8 cellular contexts compared by ENCODE assay signal in the genomic region with DNA sequence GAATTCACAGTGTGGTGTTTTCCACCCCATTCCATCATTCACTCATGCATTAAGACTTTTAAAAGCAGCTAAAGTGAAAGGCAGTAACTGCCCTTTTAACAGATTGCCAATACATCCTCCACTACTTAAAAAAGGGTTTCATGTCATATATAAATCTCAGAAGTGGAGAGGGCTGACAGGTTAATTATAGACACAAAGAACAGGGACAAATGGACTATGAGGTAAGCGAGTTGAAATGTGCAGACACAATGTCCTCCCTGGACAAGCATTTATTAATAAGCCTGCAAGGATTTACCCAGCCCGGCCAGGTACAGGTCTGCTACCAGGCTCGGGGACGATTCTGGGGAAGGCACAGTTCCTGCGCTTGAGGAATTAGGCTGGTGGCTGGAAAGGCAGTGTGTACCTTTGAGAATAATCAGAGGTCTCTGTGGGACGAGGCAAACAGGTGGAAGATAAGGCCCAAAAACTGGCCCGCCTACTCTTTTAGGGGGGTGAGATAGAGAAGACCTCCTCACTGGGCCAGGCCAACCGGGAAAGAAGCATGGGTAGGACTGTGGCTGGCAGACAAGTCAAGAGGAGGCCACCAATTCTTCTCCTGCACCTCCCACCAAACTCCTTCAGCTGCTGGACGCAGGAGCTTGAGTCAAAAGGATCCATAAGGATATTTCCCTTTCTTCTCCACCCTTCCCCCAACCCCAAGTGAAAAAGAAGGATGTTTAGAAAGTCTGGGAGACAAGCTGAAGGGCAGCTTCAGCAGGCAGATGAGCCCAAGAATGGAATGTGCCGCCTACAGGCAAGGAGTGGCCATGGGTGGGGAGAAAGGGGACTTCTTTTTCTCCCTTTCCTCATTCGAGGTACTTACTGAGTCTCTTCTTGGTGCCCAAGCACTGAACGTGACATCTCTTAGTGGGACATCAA. TPM values are rescaled to one million over a fixed set of nuclear protein-coding genes. Genes with fewer than 3 reads are reported as not detected.
DNase-seq lines count a peak whose midpoint lies in the region; ATAC-seq and TF ChIP-seq lines count a peak whose summit lies in the region.

No MANE protein-coding gene starts in this region.

- no peak overlapping the region for H3T11ph ChIP-seq in H9 (ENCODE audit: low read length)

- H2AFZ ChIP-seq in H9 (ENCODE audit: low read length) = no peak overlapping the region

- peak; percentile 7; the same call in 1 of the 3 replicates for ATAC-seq in SK-N-SH treated with all-trans-retinoic acid at 6 μM for 48 hours
- peak; percentile 39 for ATAC-seq in foreskin keratinocyte
- ATAC-seq in GM21360 (IDR thresholded peaks at IDR 0.05; ENCODE audit: unreplicated experiment) = no peak

- H3K27ac Mint-ChIP-seq in H9 (no peak overlapping the region; a peak in 2 of 7 replicates), progenitor cell of endocrine pancreas (peak overlapping the region; percentile 96)

- H4K5ac ChIP-seq in H9 (ENCODE audit: insufficient read length, low read depth, low read length) = no peak overlapping the region

- H3K36me3 Mint-ChIP-seq in H9 (ENCODE audit: insufficient read depth in 1 of 3, low read depth in 3 of 3) = peaks cover 0 to 9% (median 3%) of the 10 kb centered on the region in 3 experiments; a peak in 4 of 7 replicates
- no peaks in the 10 kb centered on the region for H3K36me3 Mint-ChIP-seq in progenitor cell of endocrine pancreas (ENCODE audit: insufficient read depth)

- H4K91ac ChIP-seq in H9 (ENCODE audit: insufficient read length, low read depth, low read length) = no peak overlapping the region

- peak overlapping the region; percentile 88 to 93 for H3K4me3 Mint-ChIP-seq in H9
- peak overlapping the region; percentile 94 for H3K4me3 Mint-ChIP-seq in progenitor cell of endocrine pancreas (ENCODE audit: low read depth)

- peaks cover 39 to 42% of the 10 kb centered on the region in 2 experiments for H3K4me1 Mint-ChIP-seq in H9
- peaks cover 26% of the 10 kb centered on the region for H3K4me1 Mint-ChIP-seq in progenitor cell of endocrine pancreas (ENCODE audit: low read depth)

- H3K9me3 ChIP-seq in H9 (ENCODE audit: control insufficient read depth, low read depth, low read length) = no peaks in the 10 kb centered on the region

- no peak overlapping the region for H4K8ac ChIP-seq in H9 (replicated peaks; ENCODE audit: insufficient read length, low read depth, low read length)

- no peak overlapping the region for H2BK120ac ChIP-seq in H9 (ENCODE audit: low read depth, low read length, poor library complexity, severe bottlenecking)

- H3K27me3 Mint-ChIP-seq in H9 (ENCODE audit: low read depth) = peaks cover 31% of the 10 kb centered on the region
- peaks cover 21% of the 10 kb centered on the region for H3K27me3 Mint-ChIP-seq in progenitor cell of endocrine pancreas

- no peaks in the 10 kb centered on the region for H3K9me3 Mint-ChIP-seq in H9
- no peaks in the 10 kb centered on the region for H3K9me3 Mint-ChIP-seq in progenitor cell of endocrine pancreas (ENCODE audit: low read depth)

- no peaks in the 10 kb centered on the region for H3K27me3 ChIP-seq in H9 (ENCODE audit: insufficient read depth, low read length)
- no peaks in the 10 kb centered on the region for H3K27me3 ChIP-seq in foreskin keratinocyte

- no peaks in the 10 kb centered on the region for H4K20me1 ChIP-seq in H9 (ENCODE audit: control insufficient read depth, insufficient read depth, insufficient read length)

- H3K79me1 ChIP-seq in H9 (ENCODE audit: insufficient read depth, low read depth, low read length, poor library complexity, severe bottlenecking) = no peaks in the 10 kb centered on the region

- H2BK20ac ChIP-seq in H9 (ENCODE audit: low read depth, low read length, poor library complexity, severe bottlenecking) = no peak overlapping the region

- no peak overlapping the region for H2BK5ac ChIP-seq in H9 (ENCODE audit: insufficient read length, low read length)

- TF ChIP-seq CTCF in H9 (conservative IDR thresholded peaks at IDR 0.05) (peak; percentile 52; the same call in 2 of the 3 replicates), foreskin keratinocyte (conservative IDR thresholded peaks at IDR 0.05) (peak; percentile 45), progenitor cell of endocrine pancreas (IDR thresholded peaks at IDR 0.05; ENCODE audit: unreplicated experiment) (peak; percentile 26)

- WGBS in H9 (ENCODE audit: extremely low coverage, insufficient read length, low lambda C conversion rate) = no CpG with 5 or more reads among the region's 12 CpGs

- no peak overlapping the region for H3K14ac ChIP-seq in H9 (ENCODE audit: insufficient read depth, low read length)

- H3K56ac ChIP-seq in H9 (ENCODE audit: insufficient read length, low read depth, low read length) = no peak overlapping the region

- DNase-seq in AG08395 (ENCODE audit: low spot score) (peak; percentile 40), H9 (peak; percentile 60), foreskin keratinocyte (peak in 1 of 2 donors; percentile 72), progenitor cell of endocrine pancreas (ENCODE audit: low spot score, unreplicated experiment) (no peak), NCI-H1105 (lab: John Stamatoyannopoulos, UW) (no peak), cortex of kidney (lab: John Stamatoyannopoulos, UW) (no peak)

- H3K4me1 ChIP-seq in H9 (ENCODE audit: insufficient read depth, low read length) = 0 out of 2 replicates have a peak, but pooled peaks cover 5% of the 10 kb centered on the region
- H3K4me1 ChIP-seq in foreskin keratinocyte = peaks cover 25% of the 10 kb centered on the region

- no peak overlapping the region for H2BK15ac ChIP-seq in H9 (ENCODE audit: low read depth, low read length)

- H3K27ac ChIP-seq in H9 (ENCODE audit: insufficient read length, low read depth, low read length) = no peak overlapping the region
- H3K27ac ChIP-seq in foreskin keratinocyte = peak overlapping the region; percentile 93

- H3K4ac ChIP-seq in H9 (ENCODE audit: low read depth, low read length) = no peak overlapping the region

- peaks cover 22% of the 10 kb centered on the region; the same call in 1 of the 2 replicates for H3K79me2 ChIP-seq in H9 (ENCODE audit: insufficient read depth, low read length)

- no peak overlapping the region for H2AK5ac ChIP-seq in H9 (ENCODE audit: insufficient read length, low read length)

- H3K23ac ChIP-seq in H9 (ENCODE audit: insufficient read length, low read depth, low read length) = no peak overlapping the region

- peak overlapping the region; percentile 9 for H2BK12ac ChIP-seq in H9 (ENCODE audit: insufficient read length, low read depth, low read length)

- H3K23me2 ChIP-seq in H9 (ENCODE audit: insufficient read length, low read depth, low read length, poor library complexity, severe bottlenecking) = peaks cover 12% of the 10 kb centered on the region

- peak overlapping the region; percentile 70 for H3K9ac ChIP-seq in H9 (ENCODE audit: extremely low read depth, insufficient read length, low read length)

- no peak overlapping the region for H3K18ac ChIP-seq in H9 (ENCODE audit: insufficient read length, low read depth, low read length)

- peak overlapping the region; percentile 94 for H3K4me2 ChIP-seq in H9 (ENCODE audit: insufficient read depth, insufficient read length, low read length)

TF ChIP-seq in SK-N-SH treated with all-trans-retinoic acid at 6 μM for 48 hours, 23 proteins besides CTCF, POLR2A, EP300 and RAD21:
- TF ChIP-seq ISL1 (CRISPR knock-in tag; IDR thresholded peaks at IDR 0.05) (0 out of 2 replicates have a peak, but pooled peaks have one; percentile 25), TOX (CRISPR knock-in tag; IDR thresholded peaks at IDR 0.05; ENCODE audit: borderline replicate concordance) (no peak)
- TF ChIP-seq, protein P1, sequence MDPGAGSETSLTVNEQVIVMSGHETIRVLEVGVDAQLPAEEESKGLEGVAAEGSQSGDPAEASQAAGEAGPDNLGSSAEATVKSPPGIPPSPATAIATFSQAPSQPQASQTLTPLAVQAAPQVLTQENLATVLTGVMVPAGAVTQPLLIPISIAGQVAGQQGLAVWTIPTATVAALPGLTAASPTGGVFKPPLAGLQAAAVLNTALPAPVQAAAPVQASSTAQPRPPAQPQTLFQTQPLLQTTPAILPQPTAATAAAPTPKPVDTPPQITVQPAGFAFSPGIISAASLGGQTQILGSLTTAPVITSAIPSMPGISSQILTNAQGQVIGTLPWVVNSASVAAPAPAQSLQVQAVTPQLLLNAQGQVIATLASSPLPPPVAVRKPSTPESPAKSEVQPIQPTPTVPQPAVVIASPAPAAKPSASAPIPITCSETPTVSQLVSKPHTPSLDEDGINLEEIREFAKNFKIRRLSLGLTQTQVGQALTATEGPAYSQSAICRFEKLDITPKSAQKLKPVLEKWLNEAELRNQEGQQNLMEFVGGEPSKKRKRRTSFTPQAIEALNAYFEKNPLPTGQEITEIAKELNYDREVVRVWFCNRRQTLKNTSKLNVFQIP (CRISPR knock-in tag; IDR thresholded peaks at IDR 0.05; ENCODE audit: borderline replicate concordance, low read depth) = no peak

RNA-seq across cellular contexts. Expression of a gene that starts 1.5 kb away (rescaled TPM):
- total RNA-seq in H9 (2021) (115 and 123 TPM in 2 replicates), foreskin keratinocyte (256 and 304 TPM in 2 replicates), progenitor cell of endocrine pancreas (113 and 118 TPM in 2 replicates)
- 366 and 431 TPM in 2 replicates for polyA plus RNA-seq in foreskin keratinocyte

Comparison
In these comparisons a context has a peak if more than half of its experiments do, and no peak if none do; other contexts are left out.
1. DNase-seq: peak in AG08395 (single experiment) and H9 (single experiment); none in progenitor cell of endocrine pancreas (single experiment), NCI-H1105 (single experiment) and cortex of kidney (single experiment).
2. Peak in every context shown above with its lines, with median percentiles within 50 percentile points of each other: CTCF ChIP-seq.